ENCODE assay signal across 25 cellular contexts in the genomic region with DNA sequence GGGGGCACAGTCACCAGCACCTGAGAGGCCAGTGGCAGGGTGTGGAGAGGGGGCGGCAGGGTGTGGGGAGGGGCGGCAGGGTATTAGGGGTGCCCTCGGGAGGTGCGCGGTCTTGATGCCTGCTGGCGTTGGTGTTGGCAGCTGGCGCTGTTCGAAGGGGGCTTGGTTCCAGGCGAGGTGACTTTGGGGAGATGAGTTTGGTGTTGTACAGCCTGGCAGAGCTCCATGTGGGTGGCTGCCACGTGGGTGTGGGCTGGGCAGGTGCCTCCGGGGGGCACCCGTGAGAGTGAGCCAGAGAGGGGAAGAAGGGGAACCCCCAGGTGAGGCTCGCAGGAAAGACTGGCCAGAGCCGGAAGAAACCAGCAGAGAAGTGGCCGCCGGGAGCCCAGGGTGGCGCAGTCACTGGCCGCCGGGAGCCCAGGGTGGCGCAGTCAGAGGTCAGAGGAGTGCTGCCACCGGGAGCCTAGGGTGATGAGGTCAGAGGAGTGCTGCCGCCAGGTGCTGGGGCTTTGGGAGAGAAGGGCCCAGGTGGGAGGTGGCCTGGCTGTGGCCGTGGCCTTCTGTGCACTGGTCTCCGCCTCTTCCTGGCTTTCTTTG. TPM values are rescaled to one million over a fixed set of nuclear protein-coding genes. Genes with fewer than 3 reads are reported as not detected.
"Had no signal": no experiment of that assay in that cellular context is flagged by ENCODE, and none has a peak within 500 bp of the region (broad histone marks: within the 10 kb centered on the region; RNA-seq: fewer than 3 reads in every experiment).

No MANE protein-coding gene starts in this region.

- H3K9me3 ChIP-seq: gastrocnemius medialis, lower lobe of right lung, mucosa of descending colon, testis had no signal

- H3K27me3 Mint-ChIP-seq: activated B cell treated with CpG ODN at 0.5 μM for 24 hours; activated CD4-positive, alpha-beta T cell treated with anti-CD3 and anti-CD28 coated beads for 36 hours; activated CD8-positive, alpha-beta memory T cell treated with anti-CD3 and anti-CD28 coated beads, Interleukin-2, amount 10 ng/mL, durations not matched to agents 7 days and 5 days; effector memory CD8-positive, alpha-beta T cell; natural killer cell treated with Interleukin-12 subunit alpha and Interleukin-12 subunit beta and Interleukin-15 and Interleukin-18, amount 100 ng/mL, for 72 hours had no signal

- H3K4me3 Mint-ChIP-seq: activated B cell treated with CpG ODN at 0.5 μM for 24 hours; activated CD4-positive, alpha-beta T cell treated with anti-CD3 and anti-CD28 coated beads for 36 hours; activated CD8-positive, alpha-beta memory T cell treated with anti-CD3 and anti-CD28 coated beads, Interleukin-2, amount 10 ng/mL, durations not matched to agents 7 days and 5 days; activated CD8-positive, alpha-beta T cell treated with anti-CD3 and anti-CD28 coated beads, Interleukin-2, amount 10 ng/mL, durations not matched to agents 7 days and 5 days; effector memory CD8-positive, alpha-beta T cell; immature natural killer cell; natural killer cell treated with Interleukin-12 subunit alpha and Interleukin-12 subunit beta and Interleukin-15 and Interleukin-18, amount 100 ng/mL, for 72 hours; T-helper 2 cell treated with Interferon-gamma antibody and Interleukin-4, amounts not matched to agents 5 μg/mL and 100 μg/mL, for 36 hours had no signal

- H3K4me3 ChIP-seq: cardiac muscle cell, gastrocnemius medialis, hepatocyte, lower lobe of right lung, mucosa of descending colon, skin epidermis, testis had no signal

- H3K4me1 ChIP-seq: gastrocnemius medialis had no signal

- H3K36me3 Mint-ChIP-seq: natural killer cell treated with Interleukin-12 subunit alpha and Interleukin-12 subunit beta and Interleukin-15 and Interleukin-18, amount 100 ng/mL, for 72 hours had no signal

- H3K27ac ChIP-seq: cardiac muscle cell, gastrocnemius medialis, hepatocyte, lower lobe of right lung, skin epidermis, testis had no signal

- H3K4me2 ChIP-seq: hepatocyte had no signal

- DNase-seq: activated B cell treated with CpG ODN at 0.5 μM for 24 hours; activated CD4-positive, alpha-beta T cell treated with anti-CD3 and anti-CD28 coated beads for 36 hours; activated CD8-positive, alpha-beta memory T cell treated with anti-CD3 and anti-CD28 coated beads, Interleukin-2, amount 10 ng/mL, durations not matched to agents 7 days and 5 days; activated CD8-positive, alpha-beta T cell treated with anti-CD3 and anti-CD28 coated beads, Interleukin-2, amount 10 ng/mL, durations not matched to agents 7 days and 5 days; activated naive CD4-positive, alpha-beta T cell; activated T-cell treated with anti-CD3 and anti-CD28 coated beads, Interleukin-2, amount 50 U/mL, for 48 hours; cortex of kidney; effector memory CD8-positive, alpha-beta T cell; erythroblast; gastrocnemius medialis; immature natural killer cell; lower lobe of right lung; mucosa of descending colon; stimulated activated CD4-positive, alpha-beta T cell treated with anti-CD3 and anti-CD28 coated beads, Interleukin-4, amount 100 ng/mL, for 24 hours; stimulated activated naive CD4-positive, alpha-beta T cell; testis; trophoblast cell had no signal

- ATAC-seq: activated CD4-positive, alpha-beta T cell treated with anti-CD3 and anti-CD28 coated beads for 36 hours; activated CD8-positive, alpha-beta memory T cell treated with anti-CD3 and anti-CD28 coated beads, Interleukin-2, amount 10 ng/mL, durations not matched to agents 7 days and 5 days; activated CD8-positive, alpha-beta T cell treated with anti-CD3 and anti-CD28 coated beads, Interleukin-2, amount 10 ng/mL, durations not matched to agents 7 days and 5 days; activated naive CD4-positive, alpha-beta T cell treated with anti-CD3 and anti-CD28 coated beads, Interleukin-2, amount 50 U/mL, for 72 hours; effector memory CD8-positive, alpha-beta T cell; gastrocnemius medialis; left lobe of liver; lower lobe of right lung; mucosa of descending colon; natural killer cell treated with Interleukin-12 subunit alpha and Interleukin-12 subunit beta and Interleukin-15 and Interleukin-18, amount 100 ng/mL, for 72 hours; sciatic nerve had no signal

- H3K9me3 Mint-ChIP-seq: activated B cell treated with CpG ODN at 0.5 μM for 24 hours; activated naive CD4-positive, alpha-beta T cell treated with anti-CD3 and anti-CD28 coated beads, Interleukin-2, amount 50 U/mL, for 72 hours; effector memory CD8-positive, alpha-beta T cell; immature natural killer cell; natural killer cell treated with Interleukin-12 subunit alpha and Interleukin-12 subunit beta and Interleukin-15 and Interleukin-18, amount 100 ng/mL, for 72 hours; T-helper 2 cell treated with Interferon-gamma antibody and Interleukin-4, amounts not matched to agents 5 μg/mL and 100 μg/mL, for 36 hours had no signal

- H2AFZ ChIP-seq: hepatocyte had no signal

- H3K27me3 ChIP-seq: cardiac muscle cell, gastrocnemius medialis, hepatocyte, testis had no signal

- H3K27ac Mint-ChIP-seq: activated B cell treated with CpG ODN at 0.5 μM for 24 hours; activated CD4-positive, alpha-beta T cell treated with anti-CD3 and anti-CD28 coated beads for 36 hours; activated CD8-positive, alpha-beta memory T cell treated with anti-CD3 and anti-CD28 coated beads, Interleukin-2, amount 10 ng/mL, durations not matched to agents 7 days and 5 days; activated CD8-positive, alpha-beta T cell treated with anti-CD3 and anti-CD28 coated beads, Interleukin-2, amount 10 ng/mL, durations not matched to agents 7 days and 5 days; natural killer cell treated with Interleukin-12 subunit alpha and Interleukin-12 subunit beta and Interleukin-15 and Interleukin-18, amount 100 ng/mL, for 72 hours; T-helper 2 cell treated with Interferon-gamma antibody and Interleukin-4, amounts not matched to agents 5 μg/mL and 100 μg/mL, for 36 hours had no signal

RNA-seq across cellular contexts. Expression of a gene that starts 44.7 kb away (rescaled TPM):
- polyA plus RNA-seq: cardiac muscle cell, hepatocyte, immature natural killer cell had no signal
